ENCODE assay signal across 26 cellular contexts in genomic region chr10:8004469-8005000, GRCh38.
"Had no signal": no experiment of that assay in that cellular context is flagged by ENCODE, and none has a peak within 500 bp of the region (broad histone marks: within the 10 kb centered on the region; RNA-seq: fewer than 3 reads in every experiment).

No MANE protein-coding gene starts in this region.

- H3K4me1 ChIP-seq: colonic mucosa, esophagus squamous epithelium, gastrocnemius medialis, heart right ventricle, left lung, lower lobe of right lung had no signal

- H3K9me3 ChIP-seq: colonic mucosa, gastrocnemius medialis had no signal

- H3K27ac ChIP-seq: colonic mucosa, epithelial cell of prostate, esophagus squamous epithelium, gastrocnemius medialis, heart right ventricle, left lung, lower lobe of right lung had no signal

- ATAC-seq: effector memory CD8-positive, alpha-beta T cell; esophagus mucosa; gastrocnemius medialis; heart right ventricle; left cardiac atrium; left lung; left ventricle myocardium superior; lower lobe of right lung; mucosa of descending colon had no signal

- FAIRE-seq: endometrium, islet of Langerhans, keratinocyte had no signal

- H3K27me3 ChIP-seq: colonic mucosa, esophagus squamous epithelium, gastrocnemius medialis, heart right ventricle, left lung had no signal

- DNase-seq: colonic mucosa; cortex of kidney; effector CD8-positive, alpha-beta T cell; effector memory CD8-positive, alpha-beta T cell; endodermal cell; erythroblast; esophagus squamous epithelium; foreskin fibroblast; foreskin melanocyte; gastrocnemius medialis; glutamatergic neuron; head of caudate nucleus; heart right ventricle; hippocampal formation; left cardiac atrium; left lung; left ventricle myocardium superior; lower lobe of right lung; mesenchymal stem cell; mucosa of descending colon; naive B cell had no signal

- H3K36me3 ChIP-seq: colonic mucosa, gastrocnemius medialis had no signal

- H3K4me3 ChIP-seq: colonic mucosa, esophagus squamous epithelium, heart right ventricle, left lung, lower lobe of right lung, mucosa of descending colon had no signal
